27 cellular contexts compared by ENCODE assay signal in the genomic region with DNA sequence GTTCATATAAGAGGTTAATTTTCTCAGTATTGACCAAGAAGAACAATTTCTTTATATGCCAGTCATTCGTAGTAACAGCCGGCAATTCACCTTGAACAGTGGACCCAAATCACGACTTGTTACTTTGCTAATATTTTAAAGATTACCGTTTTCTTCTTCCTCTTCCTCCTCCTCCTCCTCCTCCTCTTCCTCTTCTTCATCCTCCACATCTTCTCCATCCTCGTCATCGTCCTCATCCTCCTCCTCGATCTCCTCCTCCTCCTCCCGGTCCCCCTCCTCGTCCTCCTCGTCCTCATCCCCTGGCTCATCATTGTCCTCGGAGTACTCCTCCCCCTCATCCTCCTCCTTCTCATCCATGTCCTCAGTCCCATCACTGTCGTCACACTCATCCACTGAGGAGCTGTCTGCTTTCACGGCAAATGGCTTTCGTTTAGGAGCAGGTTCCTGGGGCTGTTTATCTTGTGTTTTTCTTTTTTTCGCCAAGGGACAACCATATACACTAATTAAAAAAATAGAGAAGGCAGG.
"Had no signal": no experiment of that assay in that cellular context is flagged by ENCODE, and none has a peak within 500 bp of the region (broad histone marks: within the 10 kb centered on the region; RNA-seq: fewer than 3 reads in every experiment).

No MANE protein-coding gene starts in this region.

- H3K9me3 ChIP-seq: stomach, suprapubic skin, testis, thoracic aorta, thyroid gland, tibial artery, tibial nerve, transverse colon, upper lobe of left lung, upper lobe of right lung, uterus, vagina had no signal

- H3K27ac ChIP-seq: stomach, suprapubic skin, testis, thoracic aorta, thyroid gland, tibial artery, tibial nerve, transverse colon, upper lobe of left lung, upper lobe of right lung, uterus, vagina had no signal

- H3K27me3 ChIP-seq: stomach, testis, thyroid gland, tibial nerve, transverse colon, upper lobe of left lung, upper lobe of right lung, uterus, vagina had no signal

- ATAC-seq: stimulated activated effector memory CD8-positive, alpha-beta T cell treated with anti-CD3 and anti-CD28 coated beads, Interleukin-12 subunit alpha, Interleukin-12 subunit beta, amount 100 ng/mL, for 72 hours; stimulated activated memory B cell treated with anti-CD40 and anti-IgM and Interleukin-4, amounts not matched to agents 10 μg/mL and 1 μg/mL and 100 μg/mL, for 72 hours; stimulated activated naive B cell treated with anti-CD40 and anti-IgM and Interleukin-4, amounts not matched to agents 10 μg/mL and 1 μg/mL and 100 μg/mL, for 72 hours; stimulated activated naive CD8-positive, alpha-beta T cell treated with anti-CD3 and anti-CD28 coated beads, Interleukin-15, amount 100 ng/mL, for 72 hours; stimulated activated naive CD8-positive, alpha-beta T cell treated with anti-CD3 and anti-CD28 coated beads, Interleukin-15, Interleukin-2, amounts not matched to agents 100 U/mL and 50 U/mL, for 24 hours; upper lobe of right lung had no signal

- DNase-seq: stimulated activated CD4-positive, alpha-beta T cell treated with anti-CD3 and anti-CD28 coated beads, Interleukin-2, amount 100 ng/mL, for 48 hours; stimulated activated CD4-positive, alpha-beta T cell treated with anti-CD3 and anti-CD28 coated beads, Interleukin-4, amount 100 ng/mL, for 1 hour; stimulated activated CD4-positive, alpha-beta T cell treated with anti-CD3 and anti-CD28 coated beads, Interleukin-4, amount 100 ng/mL, for 24 hours; stimulated activated CD4-positive, alpha-beta T cell treated with anti-CD3 and anti-CD28 coated beads, Interleukin-4, amount 100 ng/mL, for 4 hours; stimulated activated CD8-positive, alpha-beta memory T cell treated with anti-CD3 and anti-CD28 coated beads, Interleukin-4, amount 100 ng/mL, for 48 hours; stimulated activated naive B cell treated with anti-CD40 and anti-IgM and Interleukin-4, amounts not matched to agents 10 μg/mL and 1 μg/mL and 100 μg/mL, for 72 hours; stimulated activated naive CD4-positive, alpha-beta T cell; stimulated activated naive CD4-positive, alpha-beta T cell treated with Interleukin-2 at 50 U/mL for 16 hours; stimulated activated naive CD8-positive, alpha-beta T cell treated with anti-CD3 and anti-CD28 coated beads, Interleukin-15, amount 100 ng/mL, for 72 hours; stimulated activated naive CD8-positive, alpha-beta T cell treated with anti-CD3 and anti-CD28 coated beads, Interleukin-15, Interleukin-2, amounts not matched to agents 100 U/mL and 50 U/mL, for 24 hours; stomach; substantia nigra; testis; thyroid gland; tibial artery; transverse colon; trophoblast cell; upper lobe of left lung; upper lobe of right lung; uterus had no signal

- H3K36me3 ChIP-seq: stomach, suprapubic skin, thoracic aorta, thyroid gland, tibial artery, tibial nerve, transverse colon, upper lobe of left lung, upper lobe of right lung, uterus, vagina had no signal

- H3K4me1 ChIP-seq: stomach, suprapubic skin, testis, thyroid gland, tibial artery, tibial nerve, transverse colon, upper lobe of left lung, upper lobe of right lung, uterus, vagina had no signal

- FAIRE-seq: urothelium cell line had no signal

- H3K4me3 ChIP-seq: stomach, suprapubic skin, testis, thoracic aorta, thyroid gland, tibial artery, tibial nerve, transverse colon, upper lobe of left lung, upper lobe of right lung, uterus, vagina had no signal
